Comparison of ENCODE assay signal across 18 cellular contexts in the genomic region with DNA sequence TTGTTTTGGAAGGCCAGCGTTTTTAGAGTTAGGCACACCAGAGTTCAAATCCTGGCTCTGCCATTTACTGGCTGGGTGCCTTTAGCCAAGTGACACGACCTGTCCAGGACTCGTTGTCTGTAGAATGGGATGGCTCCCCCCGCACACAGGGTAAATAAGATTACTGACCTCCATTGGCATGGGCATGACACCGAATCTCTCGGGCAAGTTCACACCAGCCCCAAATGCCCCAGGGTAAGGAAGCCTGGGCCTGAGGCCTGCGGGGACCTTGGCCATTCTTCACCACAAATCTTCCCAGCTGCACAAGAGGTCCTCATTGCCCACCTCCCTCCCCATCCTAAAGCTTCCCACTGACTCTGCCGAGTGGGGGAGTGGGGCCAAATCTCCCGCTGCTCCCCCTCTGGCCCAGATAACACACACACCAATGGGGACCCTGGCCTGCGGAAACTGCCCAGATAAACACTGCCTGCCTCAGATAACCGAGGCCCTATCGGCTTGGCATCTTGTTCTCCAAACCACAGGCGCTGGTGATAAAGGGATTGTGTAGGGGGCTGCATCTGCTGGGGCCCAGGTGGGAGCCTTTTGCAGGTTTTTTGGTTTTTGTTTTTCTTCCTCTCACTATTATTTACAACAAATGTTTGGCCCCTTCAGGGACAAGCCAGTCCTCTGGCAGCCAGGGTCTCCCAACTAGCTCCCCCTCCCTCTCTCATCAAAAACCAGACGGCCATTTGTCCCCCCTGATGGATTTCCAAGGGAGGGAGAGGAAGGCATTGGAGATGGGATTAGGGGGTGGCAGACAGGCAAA.
A peak's percentile ranks its signal among the peaks of the same experiment; 100 is the strongest.
DNase-seq lines count a peak whose midpoint lies in the region; ATAC-seq, FAIRE-seq and TF ChIP-seq lines count a peak whose summit lies in the region.
"Had no signal": no experiment of that assay in that cellular context is flagged by ENCODE, and none has a peak within 500 bp of the region (broad histone marks: within the 10 kb centered on the region; RNA-seq: fewer than 3 reads in every experiment).

No MANE protein-coding gene starts in this region.

- H3K36me3 ChIP-seq in H7 (replicated peaks; ENCODE audit: control insufficient read depth, insufficient read depth, low read length) (no peaks in the 10 kb centered on the region), K562 (ENCODE audit: control insufficient read depth, insufficient read depth, low read length) (no peaks in the 10 kb centered on the region), keratinocyte (ENCODE audit: control insufficient read depth in 2 of 2, extremely low read depth in 1 of 2, insufficient read depth in 2 of 2, low read length in 2 of 2) (no peaks in the 10 kb centered on the region)
- H3K36me3 ChIP-seq: BE2C had no signal

- TF ChIP-seq RAD21 in K562 (CRISPR knock-in tag; conservative IDR thresholded peaks at IDR 0.05 in 1 of 2, IDR thresholded peaks at IDR 0.05 in 1 of 2), result no peak

- H3K4me1 ChIP-seq in K562 (replicated peaks in 1 of 2; ENCODE audit: control insufficient read depth in 2 of 2, insufficient read depth in 2 of 2, low read length in 2 of 2) (peaks cover 11 to 18% of the 10 kb centered on the region in 2 experiments; a peak in 4 of 5 replicates), keratinocyte (ENCODE audit: control insufficient read depth, extremely low read depth, insufficient read depth, low read length) (peaks cover 25% of the 10 kb centered on the region)
- H3K4me1 ChIP-seq: BE2C had no signal

- no peaks in the 10 kb centered on the region for H3K36me3 Mint-ChIP-seq in activated naive CD4-positive, alpha-beta T cell treated with anti-CD3 and anti-CD28 coated beads, Interleukin-2, amount 10 ng/mL, durations not matched to agents 7 days and 5 days
- H3K36me3 Mint-ChIP-seq: CD8-positive, alpha-beta T cell had no signal

- POLR2A ChIA-PET in K562 (lab: Yijun Ruan, JAX), result no interaction called here

- H3K9me1 ChIP-seq in K562 (ENCODE audit: control insufficient read depth, insufficient read depth, low read length) (no peaks in the 10 kb centered on the region), keratinocyte (ENCODE audit: control insufficient read depth, extremely low read depth, insufficient read depth, low read length) (no peaks in the 10 kb centered on the region)

- H3K4me2 ChIP-seq in K562 (ENCODE audit: insufficient read depth, low read length) (no peak overlapping the region), keratinocyte (ENCODE audit: control insufficient read depth, extremely low read depth, insufficient read depth, low read depth, low read length) (peak overlapping the region; percentile 4)

- BruUV-seq in K562 (replicated peaks; lab: Mats Ljungman, UMichigan), result no TSS peak

- H3K4me3 Mint-ChIP-seq in activated naive CD4-positive, alpha-beta T cell treated with anti-CD3 and anti-CD28 coated beads, Interleukin-2, amount 10 ng/mL, durations not matched to agents 7 days and 5 days, result no peak overlapping the region
- H3K4me3 Mint-ChIP-seq: CD8-positive, alpha-beta T cell had no signal

- no peaks in the 10 kb centered on the region for H3K9me3 Mint-ChIP-seq in activated naive CD4-positive, alpha-beta T cell treated with anti-CD3 and anti-CD28 coated beads, Interleukin-2, amount 10 ng/mL, durations not matched to agents 7 days and 5 days
- H3K9me3 Mint-ChIP-seq: CD8-positive, alpha-beta T cell had no signal

- H3K27ac Mint-ChIP-seq in activated naive CD4-positive, alpha-beta T cell treated with anti-CD3 and anti-CD28 coated beads, Interleukin-2, amount 10 ng/mL, durations not matched to agents 7 days and 5 days, result no peak overlapping the region
- H3K27ac Mint-ChIP-seq: CD8-positive, alpha-beta T cell had no signal

- no peaks in the 10 kb centered on the region for H3K4me1 Mint-ChIP-seq in activated naive CD4-positive, alpha-beta T cell treated with anti-CD3 and anti-CD28 coated beads, Interleukin-2, amount 10 ng/mL, durations not matched to agents 7 days and 5 days

- no peak for FAIRE-seq in K562 (lab: Jason Lieb, UNC)
- FAIRE-seq in keratinocyte (lab: Jason Lieb, UNC), result no peak
- FAIRE-seq: A549, GM12892, GM19239, H54 had no signal

- CTCF ChIA-PET in K562 (lab: Yijun Ruan, JAX; ENCODE audit: low intra/inter-chr PET ratio), result no interaction called here
- CTCF ChIA-PET in activated naive CD4-positive, alpha-beta T cell treated with anti-CD3 and anti-CD28 coated beads, Interleukin-2, amount 10 ng/mL, durations not matched to agents 7 days and 5 days (lab: Charles Lee), result no interaction called here

- peak; percentile 30; the same call in 1 of the 2 replicates for TF ChIP-seq EP300 in K562 (IDR thresholded peaks at IDR 0.05; ENCODE audit: low read length)

- peaks cover 15% of the 10 kb centered on the region for H3K27me3 Mint-ChIP-seq in activated naive CD4-positive, alpha-beta T cell treated with anti-CD3 and anti-CD28 coated beads, Interleukin-2, amount 10 ng/mL, durations not matched to agents 7 days and 5 days

- peak; percentile 66 for DNase-seq in CMK (ENCODE audit: low read depth)
- peak; percentile 34 for DNase-seq in H7
- peak; percentile 50 to 90 (median 72) for DNase-seq in K562 (ENCODE audit: extremely low read depth in 1 of 4, low spot score in 3 of 4)
- no peak for DNase-seq in keratinocyte (ENCODE audit: low read depth, low spot score)
- DNase-seq in activated naive CD4-positive, alpha-beta T cell treated with anti-CD3 and anti-CD28 coated beads, Interleukin-2, amount 10 ng/mL, durations not matched to agents 7 days and 5 days, result no peak
- DNase-seq in NCI-H1930 (lab: John Stamatoyannopoulos, UW), result no peak
- no peak for DNase-seq in KG1 (lab: John Stamatoyannopoulos, UW)
- DNase-seq: BE2C; CD8-positive, alpha-beta T cell; DND-41; GDM1; IMR-90 had no signal

- WGBS in K562 (ENCODE audit: insufficient coverage, low coverage, missing lambda C conversion rate), result 7% methylated on average over 10 of the region's 14 CpGs

- H3K9me3 ChIP-seq in K562 (replicated peaks; ENCODE audit: control insufficient read depth, insufficient read depth, low read depth, low read length), result no peaks in the 10 kb centered on the region
- no peaks in the 10 kb centered on the region for H3K9me3 ChIP-seq in keratinocyte (ENCODE audit: control insufficient read depth, low read depth, low read length)
- H3K9me3 ChIP-seq: A549, BE2C, Caco-2 had no signal

- TF ChIP-seq CTCF in K562 (IDR thresholded peaks at IDR 0.05 in 2 of 3, conservative IDR thresholded peaks at IDR 0.05 in 1 of 3; ENCODE audit: insufficient read depth in 2 of 3, low read depth in 1 of 3, low read length in 3 of 3) (no peak), keratinocyte (optimal IDR thresholded peaks at IDR 0.05 in 1 of 3, IDR thresholded peaks at IDR 0.05 in 1 of 3, conservative IDR thresholded peaks at IDR 0.05 in 1 of 3; ENCODE audit: extremely low read depth in 1 of 3, insufficient read depth in 2 of 3, low read length in 3 of 3) (no peak)

- H3K9ac ChIP-seq in K562 (ENCODE audit: insufficient read depth in 1 of 2, low read depth in 2 of 2, low read length in 2 of 2) (0 out of 4 replicates have a peak overlapping the region, but pooled peaks of 1 of the 2 experiments have one; percentile 28), keratinocyte (ENCODE audit: control insufficient read depth, extremely low read depth, insufficient read depth, low read length) (no peak overlapping the region)

- H3K79me2 ChIP-seq in K562 (ENCODE audit: control insufficient read depth, insufficient read depth, low read length) (no peaks in the 10 kb centered on the region), keratinocyte (ENCODE audit: control insufficient read depth, insufficient read depth, low read length) (no peaks in the 10 kb centered on the region)

- H3K27me3 ChIP-seq in H7 (ENCODE audit: control insufficient read depth, insufficient read depth, low read length), result no peaks in the 10 kb centered on the region
- peaks cover 11 to 39% of the 10 kb centered on the region in 2 experiments; a peak in 4 of 5 replicates for H3K27me3 ChIP-seq in K562 (ENCODE audit: control insufficient read depth in 2 of 2, insufficient read depth in 2 of 2, low read length in 2 of 2)
- no peaks in the 10 kb centered on the region for H3K27me3 ChIP-seq in keratinocyte (ENCODE audit: control insufficient read depth, extremely low read depth, insufficient read depth, low read length)
- H3K27me3 ChIP-seq: BE2C had no signal

- H3K4me3 ChIP-seq in H7 (ENCODE audit: insufficient read depth, low read depth, low read length), result no peak overlapping the region
- H3K4me3 ChIP-seq in K562, result no peak overlapping the region
- no peak overlapping the region for H3K4me3 ChIP-seq in keratinocyte (ENCODE audit: control insufficient read depth in 2 of 3, extremely low read depth in 1 of 3, insufficient read depth in 2 of 3, low read depth in 1 of 3, low read length in 3 of 3)
- H3K4me3 ChIP-seq: A549 had no signal

- in situ Hi-C loops in K562 (cut with MboI), result no loop called here

- intact Hi-C loops in K562 (cut with micrococcal nuclease), result no loop called here

- no peak for TF ChIP-seq POLR2A in K562 (conservative IDR thresholded peaks at IDR 0.05)

- peak; percentile 18; the same call in 2 of the 3 replicates for ATAC-seq in K562
- ATAC-seq: A549; CD8-positive, alpha-beta T cell had no signal

- dilution Hi-C loops in keratinocyte (cut with MboI; ENCODE audit: extremely low pct_ligation_motif_present, low sequenced_read_pairs), result no loop called here

- 0 out of 2 replicates have a peak, but pooled peaks cover 10% of the 10 kb centered on the region for H4K20me1 ChIP-seq in K562 (replicated peaks; ENCODE audit: control insufficient read depth, insufficient read depth, low read length)
- H4K20me1 ChIP-seq in keratinocyte (ENCODE audit: control insufficient read depth, extremely low read depth, insufficient read depth, low read length), result no peaks in the 10 kb centered on the region

- no peak overlapping the region for H2AFZ ChIP-seq in K562 (ENCODE audit: low read depth, low read length)
- no peak overlapping the region for H2AFZ ChIP-seq in keratinocyte (ENCODE audit: control insufficient read depth, low read length)

- H3K27ac ChIP-seq in K562 (ENCODE audit: extremely low read depth, low read depth, low read length) (no peak overlapping the region), keratinocyte (ENCODE audit: control insufficient read depth, insufficient read depth, low read length) (no peak overlapping the region)
- H3K27ac ChIP-seq: A549, C4-2B had no signal

TF ChIP-seq in K562, 482 proteins besides CTCF, POLR2A, EP300 and RAD21 (continues in another document):
- TF ChIP-seq KLF16 (IDR thresholded peaks at IDR 0.05) (peak; percentile 86), LARP7 (IDR thresholded peaks at IDR 0.05) (no peak), ZBTB7A (IDR thresholded peaks at IDR 0.05; ENCODE audit: borderline replicate concordance, control insufficient read depth, low read depth, low read length) (0 out of 2 replicates have a peak, but pooled peaks have one; percentile 30)

Comparison
In these comparisons a context has a peak if more than half of its experiments do, and no peak if none do; other contexts are left out.
1. DNase-seq: peak in CMK (single experiment), H7 (single experiment) and K562 (4 of 4); none in keratinocyte (single experiment), activated naive CD4-positive, alpha-beta T cell treated with anti-CD3 and anti-CD28 coated beads, Interleukin-2, amount 10 ng/mL, durations not matched to agents 7 days and 5 days (single experiment), NCI-H1930 (0 of 2) and KG1 (single experiment).